ENCODE assay signal across 14 cellular contexts in the genomic region with DNA sequence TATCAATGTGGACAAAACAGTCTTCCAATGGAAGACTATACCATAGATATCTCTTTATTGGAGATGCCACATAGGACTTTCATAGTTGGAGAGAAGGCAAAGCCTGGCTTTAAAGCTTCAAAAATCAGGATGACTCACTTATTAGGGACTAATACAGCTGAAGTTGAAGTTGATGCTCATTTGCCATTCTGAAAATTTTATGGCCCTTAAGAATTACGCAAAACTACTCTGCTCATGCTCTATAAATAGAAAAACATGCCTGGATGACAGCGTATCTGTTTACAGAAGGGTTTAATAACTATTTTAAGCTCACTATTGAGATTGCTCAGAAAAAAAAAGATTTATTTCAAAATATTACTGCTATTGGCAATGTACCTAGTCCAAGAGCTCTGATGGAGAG.
DNase-seq lines count a peak whose midpoint lies in the region; ATAC-seq, FAIRE-seq and TF ChIP-seq lines count a peak whose summit lies in the region.
"Had no signal": no experiment of that assay in that cellular context is flagged by ENCODE, and none has a peak within 500 bp of the region (broad histone marks: within the 10 kb centered on the region; RNA-seq: fewer than 3 reads in every experiment).

No MANE protein-coding gene starts in this region.

- in situ Hi-C loops in brain microvascular endothelial cell (cut with HindIII; ENCODE audit: low pct_ligation_motif_present, low sequenced_read_pairs) (no loop called here), HepG2 (cut with HindIII; ENCODE audit: extremely low pct_ligation_motif_present, low pct_unique_long_range_greater_than_20kb) (no loop called here)

- CTCF ChIA-PET in HEK293 (lab: Yijun Ruan, JAX) (interaction anchor here (0.6 to 1.6 kb wide), 4 partner anchors 11 to 401 kb away, joined by 3 to 6 read pairs (median 4); no protein-coding TSS in a partner anchor), HepG2 (lab: Yijun Ruan, JAX; ENCODE audit: low intra/inter-chr PET ratio, low total read pairs) (no interaction called here)

- TF ChIP-seq CTCF in HEK293 (tag by site-specific recombination; IDR thresholded peaks at IDR 0.05) (no peak), brain microvascular endothelial cell (IDR thresholded peaks at IDR 0.05; ENCODE audit: low read depth, low read length, missing control alignments) (no peak), HepG2 (CRISPR knock-in tag; IDR thresholded peaks at IDR 0.05) (no peak)

- WGBS in HepG2 (ENCODE audit: low lambda C conversion rate) = 74% methylated on average over 2 of the region's 2 CpGs

- no peaks in the 10 kb centered on the region for H4K20me1 ChIP-seq in HepG2 (ENCODE audit: insufficient read depth, low read length)

- H3K79me2 ChIP-seq in HepG2 (ENCODE audit: insufficient read depth, low read length) = no peaks in the 10 kb centered on the region

- H3K4me1 ChIP-seq in HEK293 (ENCODE audit: control insufficient read depth, insufficient read depth, low read length) (peaks cover 29% of the 10 kb centered on the region), HepG2 (ENCODE audit: insufficient read depth, low read length) (peaks cover 15% of the 10 kb centered on the region)

- no peak overlapping the region for H3K4me2 ChIP-seq in HepG2 (ENCODE audit: low read depth, low read length)

- TF ChIP-seq RAD21 in HepG2 (CRISPR knock-in tag; IDR thresholded peaks at IDR 0.05) = no peak

- no peak overlapping the region for H3K4me3 ChIP-seq in HEK293 (ENCODE audit: low read depth, low read length)
- H3K4me3 ChIP-seq in brain microvascular endothelial cell (ENCODE audit: low read depth, low read length) = no peak overlapping the region
- no peak overlapping the region for H3K4me3 ChIP-seq in HepG2 (replicated peaks in 1 of 3; ENCODE audit: insufficient read depth in 1 of 3, low read depth in 2 of 3, low read length in 3 of 3)

- BruUV-seq in HepG2 (replicated peaks; lab: Mats Ljungman, UMichigan) = no TSS peak

- H3K27ac ChIP-seq in HEK293 (ENCODE audit: extremely low read depth, low read depth, low read length) (no peak overlapping the region), brain microvascular endothelial cell (no peak overlapping the region), HepG2 (ENCODE audit: extremely low read length, insufficient read depth, low read length) (no peak overlapping the region)

- no peak for TF ChIP-seq POLR2A in HepG2 (IDR thresholded peaks at IDR 0.05; ENCODE audit: insufficient read depth in 1 of 2, low read depth in 2 of 2, low read length in 2 of 2)

- ATAC-seq in HepG2 (no peak), GM21717 (IDR thresholded peaks at IDR 0.05; ENCODE audit: unreplicated experiment) (no peak)
- ATAC-seq: activated CD8-positive, alpha-beta T cell treated with anti-CD3 and anti-CD28 coated beads for 36 hours; left colon had no signal

- TF ChIP-seq EP300 in HepG2 (IDR thresholded peaks at IDR 0.05; ENCODE audit: low read depth in 2 of 2, low read length in 2 of 2) = no peak
- TF ChIP-seq EP300 in HepG2 (CRISPR knock-in tag; IDR thresholded peaks at IDR 0.05; ENCODE audit: borderline replicate concordance) = no peak

- H3K27me3 ChIP-seq in brain microvascular endothelial cell (replicated peaks) = no peaks in the 10 kb centered on the region
- no peaks in the 10 kb centered on the region for H3K27me3 ChIP-seq in HepG2 (ENCODE audit: control insufficient read depth in 1 of 2, insufficient read depth in 2 of 2, low read length in 2 of 2)

- no peak for FAIRE-seq in HepG2 (lab: Jason Lieb, UNC)
- FAIRE-seq: frontal cortex, GM18507 had no signal

- no peak overlapping the region for H3K9ac ChIP-seq in HepG2 (ENCODE audit: insufficient read depth, low read depth, low read length)

- DNase-seq in A172 (ENCODE audit: low spot score) (peak; percentile 32), brain microvascular endothelial cell (peak; percentile 22), iris pigment epithelial cell (ENCODE audit: low read depth) (peak; percentile 90), posterior vena cava (ENCODE audit: low spot score) (no peak), HepG2 (ENCODE audit: low spot score) (no peak), amniotic stem cell (lab: John Stamatoyannopoulos, UW) (no peak)
- DNase-seq: activated CD8-positive, alpha-beta T cell treated with anti-CD3 and anti-CD28 coated beads for 36 hours; activated naive CD4-positive, alpha-beta T cell treated with anti-CD3 and anti-CD28 coated beads, Interleukin-2, amount 50 U/mL, for 16 hours; left colon; stimulated activated CD8-positive, alpha-beta memory T cell treated with anti-CD3 and anti-CD28 coated beads, Interleukin-4, amount 100 ng/mL, for 48 hours had no signal

- H3K36me3 ChIP-seq in HEK293 (ENCODE audit: control insufficient read depth in 2 of 2, insufficient read depth in 1 of 2, low read length in 2 of 2) (no peaks in the 10 kb centered on the region), brain microvascular endothelial cell (replicated peaks) (no peaks in the 10 kb centered on the region), HepG2 (replicated peaks in 1 of 2; ENCODE audit: control insufficient read depth in 1 of 2, insufficient read depth in 2 of 2, low read length in 2 of 2) (no peaks in the 10 kb centered on the region)

- intact Hi-C loops in posterior vena cava (cut with DNase I) = no loop called here
- intact Hi-C loops in HepG2 (cut with micrococcal nuclease; ENCODE audit: unreplicated experiment) = no loop called here

- POLR2A ChIA-PET in HEK293 (lab: Yijun Ruan, JAX) (no interaction called here), HepG2 (lab: Yijun Ruan, JAX) (no interaction called here)

- H2AFZ ChIP-seq in HepG2 (ENCODE audit: low read length) = no peak overlapping the region

- H3K9me3 ChIP-seq in HEK293 (ENCODE audit: control insufficient read depth, insufficient read depth, low read depth, low read length) (no peaks in the 10 kb centered on the region), HepG2 (ENCODE audit: low read length) (no peaks in the 10 kb centered on the region)

TF ChIP-seq in HEK293, 187 proteins besides CTCF, POLR2A, EP300 and RAD21 (continues in another document):
- TF ChIP-seq ZNF404 (tag by site-specific recombination; IDR thresholded peaks at IDR 0.05) (no peak), ZNF274 (IDR thresholded peaks at IDR 0.05; ENCODE audit: low read length) (no peak), ZNF274 (tag by site-specific recombination; IDR thresholded peaks at IDR 0.05; ENCODE audit: borderline replicate concordance) (no peak)
- TF ChIP-seq, protein P1, sequence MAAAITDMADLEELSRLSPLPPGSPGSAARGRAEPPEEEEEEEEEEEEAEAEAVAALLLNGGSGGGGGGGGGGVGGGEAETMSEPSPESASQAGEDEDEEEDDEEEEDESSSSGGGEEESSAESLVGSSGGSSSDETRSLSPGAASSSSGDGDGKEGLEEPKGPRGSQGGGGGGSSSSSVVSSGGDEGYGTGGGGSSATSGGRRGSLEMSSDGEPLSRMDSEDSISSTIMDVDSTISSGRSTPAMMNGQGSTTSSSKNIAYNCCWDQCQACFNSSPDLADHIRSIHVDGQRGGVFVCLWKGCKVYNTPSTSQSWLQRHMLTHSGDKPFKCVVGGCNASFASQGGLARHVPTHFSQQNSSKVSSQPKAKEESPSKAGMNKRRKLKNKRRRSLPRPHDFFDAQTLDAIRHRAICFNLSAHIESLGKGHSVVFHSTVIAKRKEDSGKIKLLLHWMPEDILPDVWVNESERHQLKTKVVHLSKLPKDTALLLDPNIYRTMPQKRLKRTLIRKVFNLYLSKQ (tag by site-specific recombination; IDR thresholded peaks at IDR 0.05; ENCODE audit: borderline replicate concordance) = no peak
- TF ChIP-seq, protein P2, sequence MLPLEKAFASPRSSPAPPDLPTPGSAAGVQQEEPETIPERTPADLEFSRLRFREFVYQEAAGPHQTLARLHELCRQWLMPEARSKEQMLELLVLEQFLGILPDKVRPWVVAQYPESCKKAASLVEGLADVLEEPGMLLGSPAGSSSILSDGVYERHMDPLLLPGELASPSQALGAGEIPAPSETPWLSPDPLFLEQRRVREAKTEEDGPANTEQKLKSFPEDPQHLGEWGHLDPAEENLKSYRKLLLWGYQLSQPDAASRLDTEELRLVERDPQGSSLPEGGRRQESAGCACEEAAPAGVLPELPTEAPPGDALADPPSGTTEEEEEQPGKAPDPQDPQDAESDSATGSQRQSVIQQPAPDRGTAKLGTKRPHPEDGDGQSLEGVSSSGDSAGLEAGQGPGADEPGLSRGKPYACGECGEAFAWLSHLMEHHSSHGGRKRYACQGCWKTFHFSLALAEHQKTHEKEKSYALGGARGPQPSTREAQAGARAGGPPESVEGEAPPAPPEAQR (tag by site-specific recombination; IDR thresholded peaks at IDR 0.05) = no peak

TF ChIP-seq in HepG2, 621 proteins besides CTCF, POLR2A, EP300 and RAD21 (continues in another document):
- no peak for TF ChIP-seq ZNF275 (CRISPR knock-in tag; IDR thresholded peaks at IDR 0.05; ENCODE audit: borderline replicate concordance)

Comparison
In these comparisons a context has a peak if more than half of its experiments do, and no peak if none do; other contexts are left out.
1. DNase-seq: peak in A172 (single experiment), brain microvascular endothelial cell (single experiment) and iris pigment epithelial cell (single experiment); none in posterior vena cava (single experiment), HepG2 (single experiment) and amniotic stem cell (single experiment).